In genomic region chr17:39706921-39707337, GRCh38 we compare ENCODE assay signal across 13 cellular contexts. TPM values are rescaled to one million over a fixed set of nuclear protein-coding genes. Genes with fewer than 3 reads are reported as not detected.
DNase-seq lines count a peak whose midpoint lies in the region; ATAC-seq and TF ChIP-seq lines count a peak whose summit lies in the region.
"Had no signal": no experiment of that assay in that cellular context is flagged by ENCODE, and none has a peak within 500 bp of the region (broad histone marks: within the 10 kb centered on the region; RNA-seq: fewer than 3 reads in every experiment).

No MANE protein-coding gene starts in this region.

- H3K4me1 Mint-ChIP-seq in CD4-positive, alpha-beta T cell (ENCODE audit: low read depth): peaks cover 9% of the 10 kb centered on the region
- H3K4me1 Mint-ChIP-seq in H9: peaks cover 38 to 41% of the 10 kb centered on the region in 2 experiments
- H3K4me1 Mint-ChIP-seq in central memory CD8-positive, alpha-beta T cell: peaks cover 14% of the 10 kb centered on the region

- H2BK5ac ChIP-seq in H9 (ENCODE audit: insufficient read length, low read length): no peak overlapping the region

- H3K36me3 Mint-ChIP-seq in CD4-positive, alpha-beta T cell (ENCODE audit: low read depth): no peaks in the 10 kb centered on the region
- peaks cover 61 to 76% (median 64%) of the 10 kb centered on the region in 3 experiments for H3K36me3 Mint-ChIP-seq in H9 (ENCODE audit: insufficient read depth in 1 of 3, low read depth in 3 of 3)
- no peaks in the 10 kb centered on the region for H3K36me3 Mint-ChIP-seq in central memory CD8-positive, alpha-beta T cell (ENCODE audit: insufficient read depth)

- H2AFZ ChIP-seq in H9 (ENCODE audit: low read length) (no peak overlapping the region), parathyroid adenoma (no peak overlapping the region)
- H2AFZ ChIP-seq: GM23338 had no signal

- H3K27me3 ChIP-seq in CD4-positive, alpha-beta T cell (ENCODE audit: control insufficient read depth, insufficient read depth, low read length): peaks cover under 1% of the 10 kb centered on the region
- H3K27me3 ChIP-seq in H9 (ENCODE audit: insufficient read depth, low read length): no peaks in the 10 kb centered on the region
- H3K27me3 ChIP-seq in parathyroid adenoma (ENCODE audit: control insufficient read depth, insufficient read depth, low read length): no peaks in the 10 kb centered on the region
- H3K27me3 ChIP-seq: gastrocnemius medialis had no signal

- CTCF ChIA-PET in CD4-positive, alpha-beta T cell (lab: Charles Lee): no interaction called here

- no peak overlapping the region for H3K27ac Mint-ChIP-seq in CD4-positive, alpha-beta T cell
- peak overlapping the region; percentile 32 to 80 (median 77); a peak in 4 of 7 replicates for H3K27ac Mint-ChIP-seq in H9
- no peak overlapping the region for H3K27ac Mint-ChIP-seq in central memory CD8-positive, alpha-beta T cell (ENCODE audit: low read depth)
- H3K27ac Mint-ChIP-seq: GM23338 had no signal

- H2AK5ac ChIP-seq in H9 (ENCODE audit: insufficient read length, low read length): no peak overlapping the region

- H3K79me2 ChIP-seq in H9 (ENCODE audit: insufficient read depth, low read length) (peaks cover 39% of the 10 kb centered on the region; the same call in 1 of the 2 replicates), parathyroid adenoma (no peaks in the 10 kb centered on the region)

- no peak overlapping the region for H3K56ac ChIP-seq in H9 (ENCODE audit: insufficient read length, low read depth, low read length)

- H3K4me3 ChIP-seq in parathyroid adenoma (ENCODE audit: low read depth, low read length): no peak overlapping the region
- H3K4me3 ChIP-seq: gastrocnemius medialis, GM23338 had no signal

- no peak overlapping the region for H4K8ac ChIP-seq in H9 (replicated peaks; ENCODE audit: insufficient read length, low read depth, low read length)

- no peak overlapping the region for H2BK120ac ChIP-seq in H9 (ENCODE audit: low read depth, low read length, poor library complexity, severe bottlenecking)

- intact Hi-C loops in CD4-positive, alpha-beta T cell (cut with DNase I, micrococcal nuclease): no loop called here

- H2BK15ac ChIP-seq in H9 (ENCODE audit: low read depth, low read length): no peak overlapping the region

- H3K4me1 ChIP-seq in H9 (ENCODE audit: insufficient read depth, low read length): peaks cover 8% of the 10 kb centered on the region
- peaks cover 33% of the 10 kb centered on the region for H3K4me1 ChIP-seq in parathyroid adenoma

- POLR2A ChIA-PET in CD4-positive, alpha-beta T cell (lab: Charles Lee): interaction anchor here (0.9 to 1.5 kb wide), 3 partner anchors 19 to 220 kb away, joined by 3 read pairs; partner anchors contain the start of genes LRRC3C, MIEN1, ORMDL3 and PGAP3

- no peaks in the 10 kb centered on the region for H3K23me2 ChIP-seq in H9 (ENCODE audit: insufficient read length, low read depth, low read length, poor library complexity, severe bottlenecking)

- H2BK12ac ChIP-seq in H9 (ENCODE audit: insufficient read length, low read depth, low read length): no peak overlapping the region

- no peaks in the 10 kb centered on the region for H3K27me3 Mint-ChIP-seq in CD4-positive, alpha-beta T cell
- no peaks in the 10 kb centered on the region; the same call in 1 of the 2 replicates for H3K27me3 Mint-ChIP-seq in H9 (ENCODE audit: low read depth)
- H3K27me3 Mint-ChIP-seq in central memory CD8-positive, alpha-beta T cell: peaks cover 1% of the 10 kb centered on the region

- no peaks in the 10 kb centered on the region for H3K9me3 Mint-ChIP-seq in CD4-positive, alpha-beta T cell
- H3K9me3 Mint-ChIP-seq in H9: no peaks in the 10 kb centered on the region
- H3K9me3 Mint-ChIP-seq in central memory CD8-positive, alpha-beta T cell: no peaks in the 10 kb centered on the region
- H3K9me3 Mint-ChIP-seq: GM23338 had no signal

- no peak overlapping the region for H3K18ac ChIP-seq in H9 (ENCODE audit: insufficient read length, low read depth, low read length)

- H3K36me3 ChIP-seq in parathyroid adenoma (ENCODE audit: control insufficient read depth, insufficient read depth, low read length): no peaks in the 10 kb centered on the region

- no peak overlapping the region for H3K4me3 Mint-ChIP-seq in CD4-positive, alpha-beta T cell
- peak overlapping the region in 1 of 2 experiments; percentile 11; a peak in 1 of 5 replicates for H3K4me3 Mint-ChIP-seq in H9
- H3K4me3 Mint-ChIP-seq in central memory CD8-positive, alpha-beta T cell: peak overlapping the region; percentile 44
- H3K4me3 Mint-ChIP-seq: GM23338 had no signal

- peak in 1 of 10 experiments; percentile 11 for DNase-seq in CD4-positive, alpha-beta T cell
- DNase-seq in H9 (no peak), NCI-H1930 (lab: John Stamatoyannopoulos, UW) (no peak), SW 1271 (lab: John Stamatoyannopoulos, UW) (no peak), cortex of kidney (lab: John Stamatoyannopoulos, UW) (no peak)
- no peak for DNase-seq in central memory CD8-positive, alpha-beta T cell (ENCODE audit: low spot score in 2 of 2)
- DNase-seq: activated effector memory CD4-positive, alpha-beta T cell treated with Interleukin-2 at 50 U/mL for 16 hours; DMS 273 treated with DMSO at 0.1 percent for 48 hours; gastrocnemius medialis; NCI-H226; nucleus accumbens had no signal

- ATAC-seq in CD4-positive, alpha-beta T cell (ENCODE audit: poor library complexity): peak; percentile 68
- no peak for ATAC-seq in central memory CD8-positive, alpha-beta T cell (replicated peaks; ENCODE audit: extremely low read depth, poor library complexity, severe bottlenecking)
- ATAC-seq: gastrocnemius medialis, GM23338 had no signal

- no peaks in the 10 kb centered on the region for H3K9me3 ChIP-seq in CD4-positive, alpha-beta T cell (ENCODE audit: control insufficient read depth, low read length)
- H3K9me3 ChIP-seq in H9 (ENCODE audit: control insufficient read depth, low read depth, low read length) (no peaks in the 10 kb centered on the region), parathyroid adenoma (ENCODE audit: control insufficient read depth, low read length) (no peaks in the 10 kb centered on the region)
- H3K9me3 ChIP-seq: gastrocnemius medialis had no signal

- no peak overlapping the region for H4K91ac ChIP-seq in H9 (ENCODE audit: insufficient read length, low read depth, low read length)

- H3T11ph ChIP-seq in H9 (ENCODE audit: low read length): no peak overlapping the region

- no CpG with 5 or more reads among the region's 7 CpGs for WGBS in H9 (ENCODE audit: extremely low coverage, insufficient read length, low lambda C conversion rate)

- H3K9ac ChIP-seq in H9 (ENCODE audit: extremely low read depth, insufficient read length, low read length): no peak overlapping the region
- no peak overlapping the region for H3K9ac ChIP-seq in parathyroid adenoma

- TF ChIP-seq CTCF in CD4-positive, alpha-beta T cell (IDR thresholded peaks at IDR 0.05): no peak
- no peak for TF ChIP-seq CTCF in H9 (conservative IDR thresholded peaks at IDR 0.05)
- TF ChIP-seq CTCF in parathyroid adenoma (IDR thresholded peaks at IDR 0.05): no peak

- no peak overlapping the region for H4K5ac ChIP-seq in H9 (ENCODE audit: insufficient read length, low read depth, low read length)

- no peak overlapping the region for H3K4me2 ChIP-seq in H9 (ENCODE audit: insufficient read depth, insufficient read length, low read length)
- H3K4me2 ChIP-seq in parathyroid adenoma (ENCODE audit: low read length): no peak overlapping the region
- H3K4me2 ChIP-seq: GM23338 had no signal

- H3K14ac ChIP-seq in H9 (ENCODE audit: insufficient read depth, low read length): no peak overlapping the region

- H3K79me1 ChIP-seq in H9 (ENCODE audit: insufficient read depth, low read depth, low read length, poor library complexity, severe bottlenecking): no peaks in the 10 kb centered on the region

- H3K27ac ChIP-seq in CD4-positive, alpha-beta T cell (ENCODE audit: low read depth, low read length): no peak overlapping the region
- H3K27ac ChIP-seq in H9 (ENCODE audit: insufficient read length, low read depth, low read length) (no peak overlapping the region), parathyroid adenoma (peak overlapping the region; percentile 97)

- no peak overlapping the region for H3K4ac ChIP-seq in H9 (ENCODE audit: low read depth, low read length)

- H4K20me1 ChIP-seq in H9 (ENCODE audit: control insufficient read depth, insufficient read depth, insufficient read length): no peaks in the 10 kb centered on the region

- H3K23ac ChIP-seq in H9 (ENCODE audit: insufficient read length, low read depth, low read length): no peak overlapping the region

- H2BK20ac ChIP-seq in H9 (ENCODE audit: low read depth, low read length, poor library complexity, severe bottlenecking): no peak overlapping the region

RNA-seq across cellular contexts. Expression of gene ERBB2, which starts 7.1 kb away (rescaled TPM):
- total RNA-seq in CD4-positive, alpha-beta T cell: 1 to 10 TPM; 2.4 to 4.6 TPM
- 216 and 217 TPM in 2 replicates for total RNA-seq in H9 (2021)

RNA-seq across cellular contexts. Expression of gene PGAP3, which starts 19.1 kb away (rescaled TPM):
- 10 to 100 TPM; 26.1 to 30.7 TPM for total RNA-seq in CD4-positive, alpha-beta T cell
- total RNA-seq in H9 (2021): 29.0 and 30.2 TPM in 2 replicates

RNA-seq across cellular contexts. Expression of gene MIEN1, which starts 23.4 kb away (rescaled TPM):
- total RNA-seq in CD4-positive, alpha-beta T cell: 10 to 100 TPM; 31.5 to 32.3 TPM
- 45.2 and 50.8 TPM in 2 replicates for total RNA-seq in H9 (2021)

RNA-seq across cellular contexts. Expression of gene GRB7, which starts 30.8 kb away (rescaled TPM):
- not detected for total RNA-seq in CD4-positive, alpha-beta T cell
- 50.6 and 55.0 TPM in 2 replicates for total RNA-seq in H9 (2021)

RNA-seq across cellular contexts. Expression of gene PNMT, which starts 38.7 kb away (rescaled TPM):
- total RNA-seq in CD4-positive, alpha-beta T cell: under 1 TPM in 1 of 2 experiments, not detected in 1; 0.47 TPM
- 2.1 and 2.3 TPM in 2 replicates for total RNA-seq in H9 (2021)

Comparison
In these comparisons a context has a peak if more than half of its experiments do, and no peak if none do; other contexts are left out.
1. H3K27ac Mint-ChIP-seq: peak in H9 (3 of 3); none in CD4-positive, alpha-beta T cell (single experiment) and central memory CD8-positive, alpha-beta T cell (single experiment).
2. RNA of gene ERBB2, which starts 7.1 kb away (total RNA-seq): 216 to 217 TPM in H9; 2.4 to 4.6 TPM in CD4-positive, alpha-beta T cell; every median in the first group is over 10 times any median in the second.